In genomic region chr15:41494190-41494921, GRCh38 we compare ENCODE assay signal across 8 cellular contexts. TPM values are rescaled to one million over a fixed set of nuclear protein-coding genes. Genes with fewer than 3 reads are reported as not detected.
DNase-seq lines count a peak whose midpoint lies in the region; ATAC-seq and TF ChIP-seq lines count a peak whose summit lies in the region.

No MANE protein-coding gene starts in this region.

- peaks cover 27 to 48% of the 10 kb centered on the region in 2 donors for H3K27me3 Mint-ChIP-seq in T-cell
- peaks cover 84% of the 10 kb centered on the region for H3K27me3 Mint-ChIP-seq in dendritic cell treated with granulocyte-macrophage colony-stimulating factor and Interleukin-4, amounts not matched to agents 40 ng/mL and 50 ng/mL, for 4 days
- H3K27me3 Mint-ChIP-seq in natural killer cell (ENCODE audit: low read depth in 2 of 2): peaks cover 40 to 42% of the 10 kb centered on the region in 2 donors

- CTCF ChIA-PET in AG04449 (lab: Yijun Ruan, JAX): interaction anchor here (0.7 to 1.6 kb wide), 2 partner anchors 9 to 13 kb away, joined by 3 to 4 read pairs; no protein-coding TSS in a partner anchor
- CTCF ChIA-PET in T-cell (lab: Charles Lee): interaction anchor here in 1 of 2 donors (0.6 kb wide), 1 partner anchor 307 kb away, joined by 6 read pairs; no protein-coding TSS in a partner anchor

- peaks cover 8 to 21% (median 14%) of the 10 kb centered on the region in 3 donors for H3K4me1 Mint-ChIP-seq in T-cell
- peaks cover 26% of the 10 kb centered on the region for H3K4me1 Mint-ChIP-seq in dendritic cell treated with granulocyte-macrophage colony-stimulating factor and Interleukin-4, amounts not matched to agents 40 ng/mL and 50 ng/mL, for 4 days (ENCODE audit: low read depth)
- H3K4me1 Mint-ChIP-seq in natural killer cell: peaks cover 7 to 14% of the 10 kb centered on the region in 2 donors

- intact Hi-C loops in dendritic cell treated with granulocyte-macrophage colony-stimulating factor and Interleukin-4, amounts not matched to agents 40 ng/mL and 50 ng/mL, for 4 days (cut with micrococcal nuclease): no loop called here
- intact Hi-C loops in natural killer cell (cut with micrococcal nuclease): no loop called here

- H3K4me3 ChIP-seq in AG04449 (ENCODE audit: low read depth, low read length): peak overlapping the region; percentile 59

- POLR2A ChIA-PET in AG04449 (lab: Yijun Ruan, JAX): interaction anchor here (0.6 kb wide), 1 partner anchor 29 kb away, joined by 3 read pairs; no protein-coding TSS in a partner anchor
- POLR2A ChIA-PET in T-cell (lab: Charles Lee): no interaction called here

- DNase-seq in AG04449 (ENCODE audit: low read depth, low spot score) (no peak), T-cell (peak in 13 of 34 experiments; percentile 11 to 51 (median 33)), natural killer cell (peak; percentile 31)

- H3K9me3 Mint-ChIP-seq in T-cell (no peaks in the 10 kb centered on the region), natural killer cell (no peaks in the 10 kb centered on the region)
- no peaks in the 10 kb centered on the region for H3K9me3 Mint-ChIP-seq in dendritic cell treated with granulocyte-macrophage colony-stimulating factor and Interleukin-4, amounts not matched to agents 40 ng/mL and 50 ng/mL, for 4 days

- H3K36me3 Mint-ChIP-seq in T-cell (no peaks in the 10 kb centered on the region), natural killer cell (no peaks in the 10 kb centered on the region)
- H3K36me3 Mint-ChIP-seq in dendritic cell treated with granulocyte-macrophage colony-stimulating factor and Interleukin-4, amounts not matched to agents 40 ng/mL and 50 ng/mL, for 4 days (ENCODE audit: low read depth): no peaks in the 10 kb centered on the region

- H3K27ac Mint-ChIP-seq in T-cell: no peak overlapping the region
- no peak overlapping the region for H3K27ac Mint-ChIP-seq in dendritic cell treated with granulocyte-macrophage colony-stimulating factor and Interleukin-4, amounts not matched to agents 40 ng/mL and 50 ng/mL, for 4 days
- no peak overlapping the region for H3K27ac Mint-ChIP-seq in natural killer cell

- peak overlapping the region; percentile 61 to 72 (median 71) for H3K4me3 Mint-ChIP-seq in T-cell
- H3K4me3 Mint-ChIP-seq in dendritic cell treated with granulocyte-macrophage colony-stimulating factor and Interleukin-4, amounts not matched to agents 40 ng/mL and 50 ng/mL, for 4 days: peak overlapping the region; percentile 66
- H3K4me3 Mint-ChIP-seq in natural killer cell: peak overlapping the region; percentile 82

- TF ChIP-seq CTCF in AG04449 (IDR thresholded peaks at IDR 0.05; ENCODE audit: insufficient read depth, low read length, missing control alignments) (no peak), natural killer cell (IDR thresholded peaks at IDR 0.05) (no peak)

- ATAC-seq in GM18858 (IDR thresholded peaks at IDR 0.05; ENCODE audit: unreplicated experiment) (peak; percentile 13), HG03103 (IDR thresholded peaks at IDR 0.05; ENCODE audit: low read depth, unreplicated experiment) (peak; percentile 7), T-cell (replicated peaks in 1 of 4) (peak; percentile 32 to 48 (median 41)), natural killer cell (peak in 2 of 3 donors; percentile 9 to 34), GM18870 (IDR thresholded peaks at IDR 0.05; ENCODE audit: unreplicated experiment) (no peak), HG03135 (IDR thresholded peaks at IDR 0.05; ENCODE audit: unreplicated experiment) (no peak)

RNA-seq across cellular contexts. Expression of gene ITPKA, which starts 0.7 kb away (rescaled TPM):
- under 1 TPM in 1 of 5 donors, not detected in 4; 0.38 TPM for total RNA-seq in T-cell
- not detected for total RNA-seq in natural killer cell

RNA-seq across cellular contexts. Expression of gene LTK, which starts 19.3 kb away (rescaled TPM):
- total RNA-seq in T-cell: 10 to 100 TPM in 1 of 5 donors, 1 to 10 TPM in 4; 2.0 to 14.3 (median 6.8) TPM
- 1 to 10 TPM in 2 of 3 donors, under 1 TPM in 1; 0.56 to 4.9 (median 1.7) TPM for total RNA-seq in natural killer cell

RNA-seq across cellular contexts. Expression of gene RPAP1, which starts 49.7 kb away (rescaled TPM):
- total RNA-seq in T-cell: 10 to 100 TPM; 33.5 to 57.8 (median 53.2) TPM
- total RNA-seq in natural killer cell: 10 to 100 TPM; 21.2 to 27.7 (median 27.4) TPM

Comparison
In these comparisons a context has a peak if more than half of its experiments do, and no peak if none do; other contexts are left out.
1. ATAC-seq: peak in GM18858 (single experiment), HG03103 (single experiment), T-cell (4 of 4) and natural killer cell (2 of 3); none in GM18870 (single experiment) and HG03135 (single experiment).
2. Peak in every context shown above with its lines, with median percentiles within 50 percentile points of each other: H3K4me3 Mint-ChIP-seq.